8 cellular contexts compared by ENCODE assay signal in the genomic region with DNA sequence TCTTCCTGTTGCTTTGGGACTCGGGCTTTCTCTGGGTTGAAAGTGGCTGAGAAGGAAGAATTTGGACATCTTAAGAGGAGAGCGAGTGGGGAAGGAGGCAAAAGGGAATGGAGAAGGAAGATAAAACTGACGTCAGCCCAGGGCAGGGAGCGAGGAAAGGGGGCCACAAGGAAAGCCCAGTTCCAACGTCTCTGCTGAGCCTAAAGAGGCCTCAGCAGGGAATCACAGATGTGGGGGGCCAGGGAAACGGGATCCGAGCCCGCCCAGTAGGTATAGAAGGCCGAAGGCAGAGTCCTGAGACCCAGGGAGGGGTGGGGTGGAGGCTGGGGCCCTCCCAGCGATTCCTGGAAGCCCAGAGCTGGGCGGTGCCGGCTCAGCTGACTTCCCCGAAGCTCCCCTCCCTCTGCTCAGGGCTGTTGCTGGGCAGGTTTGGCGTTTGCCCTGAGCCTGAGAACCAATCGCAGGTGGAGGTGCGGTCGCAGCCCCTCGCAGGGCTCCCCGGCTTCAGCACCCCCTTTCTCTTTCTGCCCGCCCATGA. TPM values are rescaled to one million over a fixed set of nuclear protein-coding genes. Genes with fewer than 3 reads are reported as not detected.
DNase-seq lines count a peak whose midpoint lies in the region; ATAC-seq and TF ChIP-seq lines count a peak whose summit lies in the region.

No MANE protein-coding gene starts in this region.

- TF ChIP-seq CTCF in MM.1S (IDR thresholded peaks at IDR 0.05; ENCODE audit: low read length) (no peak), adrenal gland (IDR thresholded peaks at IDR 0.05) (no peak), heart right ventricle (IDR thresholded peaks at IDR 0.05) (no peak), upper lobe of right lung (IDR thresholded peaks at IDR 0.05) (no peak)

- H3K4me2 ChIP-seq in MM.1S (ENCODE audit: low read depth, low read length), result peak overlapping the region; percentile 95

- no peaks in the 10 kb centered on the region for H3K9me3 ChIP-seq in MM.1S (replicated peaks; ENCODE audit: insufficient read depth, low read length)
- H3K9me3 ChIP-seq in adrenal gland (replicated peaks in 1 of 3), result no peaks in the 10 kb centered on the region
- no peaks in the 10 kb centered on the region for H3K9me3 ChIP-seq in heart right ventricle
- no peaks in the 10 kb centered on the region for H3K9me3 ChIP-seq in upper lobe of right lung

- intact Hi-C loops in adrenal gland (cut with DNase I), result loop anchor here in 1 of 2 donors (5.0 kb wide), 1 partner anchor 60 kb away; no protein-coding TSS in a partner anchor
- intact Hi-C loops in heart right ventricle (cut with DNase I), result loop anchor here (1.0 to 10.0 kb wide), 16 partner anchors 15 to 253 kb away; partner anchors contain the start of genes MCL1 (in 4 of the 10), ENSA (in 2 of the 10), GOLPH3L (in 2 of the 10) and CTSK (in 1 of the 10)
- intact Hi-C loops in posterior cingulate gyrus (cut with DNase I), result loop anchor here (2.0 kb wide), 1 partner anchor 59 kb away; no protein-coding TSS in a partner anchor
- intact Hi-C loops in upper lobe of right lung (cut with DNase I), result no loop called here

- POLR2A ChIA-PET in T-cell (lab: Charles Lee), result interaction anchor here (0.6 to 7.2 kb wide), 7 partner anchors 9 to 68 kb away, joined by 3 to 255 read pairs (median 10); partner anchors contain the start of genes MCL1 (in 2 of the 2) and ENSA (in 1 of the 2)

- no peaks in the 10 kb centered on the region for H3K36me3 ChIP-seq in MM.1S (replicated peaks; ENCODE audit: insufficient read depth, low read length)
- H3K36me3 ChIP-seq in adrenal gland (replicated peaks in 1 of 2), result no peaks in the 10 kb centered on the region
- peaks cover 0 to 21% (median 0%) of the 10 kb centered on the region in 9 donors for H3K36me3 ChIP-seq in heart right ventricle
- H3K36me3 ChIP-seq in upper lobe of right lung, result peaks cover under 1% of the 10 kb centered on the region

- no peaks in the 10 kb centered on the region for H3K9me2 ChIP-seq in MM.1S (replicated peaks; ENCODE audit: insufficient read depth, low read length)

- H3K79me2 ChIP-seq in MM.1S (ENCODE audit: low read length), result peaks cover 16% of the 10 kb centered on the region

- H3K9me3 Mint-ChIP-seq in T-cell, result no peaks in the 10 kb centered on the region

- H3K27ac ChIP-seq in MM.1S (ENCODE audit: low read length) (peak overlapping the region; percentile 95), adrenal gland (peak overlapping the region; percentile 96 to 100 (median 100)), heart right ventricle (peak overlapping the region; percentile 91 to 100 (median 100)), upper lobe of right lung (peak overlapping the region; percentile 100)

- H3K4me3 ChIP-seq in MM.1S (ENCODE audit: low read length) (peak overlapping the region; percentile 73), adrenal gland (peak overlapping the region in 3 of 4 donors; percentile 16 to 72 (median 27)), heart right ventricle (peak overlapping the region; percentile 43 to 64 (median 58)), upper lobe of right lung (peak overlapping the region; percentile 66)

- 0 to 1% (median 1%) methylated on average over 9 to 20 of the region's 20 CpGs for WGBS in adrenal gland, 4 donors
- WGBS in heart right ventricle, 2 donors, result 0 to 1% methylated on average over 19 to 20 of the region's 20 CpGs

- H3K9ac ChIP-seq in MM.1S (ENCODE audit: low read length), result peak overlapping the region; percentile 84

- H3K36me3 Mint-ChIP-seq in T-cell, result no peaks in the 10 kb centered on the region

- H2AFZ ChIP-seq in MM.1S (ENCODE audit: low read length), result peak overlapping the region; percentile 49

- ATAC-seq in GM21576 (IDR thresholded peaks at IDR 0.05; ENCODE audit: unreplicated experiment), result peak; percentile 39
- peak; percentile 46 to 55 (median 52) for ATAC-seq in T-cell (replicated peaks in 1 of 4)
- peak; percentile 80 to 91 (median 88) for ATAC-seq in heart right ventricle
- ATAC-seq in upper lobe of right lung, result peak; percentile 81

- peaks cover 59 to 70% (median 60%) of the 10 kb centered on the region in 3 donors for H3K4me1 Mint-ChIP-seq in T-cell

- H3K27ac Mint-ChIP-seq in T-cell, result peak overlapping the region; percentile 100

- no peaks in the 10 kb centered on the region for H3K27me3 Mint-ChIP-seq in T-cell

- H3K4me3 Mint-ChIP-seq in T-cell, result peak overlapping the region; percentile 91 to 99 (median 95)

- peaks cover 68% of the 10 kb centered on the region for H3F3A ChIP-seq in MM.1S (ENCODE audit: insufficient read depth, low read length)

- CTCF ChIA-PET in T-cell (lab: Charles Lee), result interaction anchor here (0.5 to 7.3 kb wide), 7 partner anchors 14 to 135 kb away, joined by 4 to 170 read pairs (median 21); partner anchors contain the start of genes MCL1 (in 2 of the 2) and ENSA (in 1 of the 2)

- H3K4me1 ChIP-seq in MM.1S (ENCODE audit: low read length) (peaks cover 58% of the 10 kb centered on the region), adrenal gland (replicated peaks in 1 of 2) (peaks cover 56 to 74% of the 10 kb centered on the region in 2 donors), heart right ventricle (peaks cover 49 to 86% (median 77%) of the 10 kb centered on the region in 9 donors), upper lobe of right lung (peaks cover 73% of the 10 kb centered on the region)

- no peaks in the 10 kb centered on the region for H3K27me3 ChIP-seq in MM.1S (replicated peaks; ENCODE audit: insufficient read depth, low read length)
- H3K27me3 ChIP-seq in adrenal gland, result no peaks in the 10 kb centered on the region
- H3K27me3 ChIP-seq in heart right ventricle, result no peaks in the 10 kb centered on the region
- no peaks in the 10 kb centered on the region for H3K27me3 ChIP-seq in upper lobe of right lung

- no peaks in the 10 kb centered on the region for H4K20me1 ChIP-seq in MM.1S (ENCODE audit: insufficient read depth, low read length)

- peak in 1 of 2 donors; percentile 47 for TF ChIP-seq POLR2A in adrenal gland (IDR thresholded peaks at IDR 0.05)

- DNase-seq in DMS114 treated with DMSO at 0.1 percent for 48 hours (lab: John Stamatoyannopoulos, UW; ENCODE audit: unreplicated experiment), result peak; percentile 79
- DNase-seq in MM.1S, result peak; percentile 95
- peak in 33 of 34 experiments; percentile 66 to 91 (median 83) for DNase-seq in T-cell
- DNase-seq in adrenal gland, result peak; percentile 94 to 97 (median 97)
- peak; percentile 94 to 95 for DNase-seq in heart right ventricle
- peak in 9 of 10 donors; percentile 57 to 95 (median 75) for DNase-seq in posterior cingulate gyrus
- peak; percentile 97 for DNase-seq in upper lobe of right lung

RNA-seq across cellular contexts. Expression of gene ADAMTSL4, which starts 12.7 kb away (rescaled TPM):
- total RNA-seq in T-cell, result under 1 TPM; 0.26 to 0.66 (median 0.49) TPM
- total RNA-seq in adrenal gland, result 10 to 100 TPM in 4 of 8 donors, 1 to 10 TPM in 4; 4.5 to 34.4 (median 9.2) TPM
- polyA plus RNA-seq in adrenal gland, result 10 to 100 TPM in 2 of 3 donors, 1 to 10 TPM in 1; 1.7 to 31.4 (median 31.1) TPM
- 10 to 100 TPM; 22.2 to 86.5 (median 40.7) TPM for total RNA-seq in heart right ventricle
- polyA plus RNA-seq in heart right ventricle, result 10 to 100 TPM; 46.6 to 71.4 TPM
- 99.2 TPM for total RNA-seq in upper lobe of right lung

RNA-seq across cellular contexts. Expression of gene MCL1, which starts 17.5 kb away (rescaled TPM):
- total RNA-seq in T-cell, result 100 to 1,000 TPM; 478 to 731 (median 517) TPM
- 100 to 1,000 TPM; 146 to 299 (median 207) TPM for total RNA-seq in adrenal gland
- 100 to 1,000 TPM in 1 of 3 donors, 10 to 100 TPM in 2; 57.4 to 187 (median 90.5) TPM for polyA plus RNA-seq in adrenal gland
- total RNA-seq in heart right ventricle, result 100 to 1,000 TPM in 8 of 10 donors, 10 to 100 TPM in 2; 76.4 to 155 (median 122) TPM
- polyA plus RNA-seq in heart right ventricle, result 10 to 100 TPM; 54.3 to 77.7 TPM
- 325 TPM for total RNA-seq in upper lobe of right lung

RNA-seq across cellular contexts. Expression of gene FALEC, which starts 46.3 kb away (rescaled TPM):
- total RNA-seq in T-cell, result under 1 TPM in 3 of 5 donors, not detected in 2; 0.49 to 0.85 (median 0.73) TPM
- total RNA-seq in adrenal gland, result under 1 TPM in 1 of 8 donors, not detected in 7; 0.61 TPM
- under 1 TPM in 1 of 3 donors, not detected in 2; 0.40 TPM for polyA plus RNA-seq in adrenal gland
- total RNA-seq in heart right ventricle, result under 1 TPM in 2 of 10 donors, not detected in 8; 0.46 to 0.60 TPM
- polyA plus RNA-seq in heart right ventricle, result not detected
- 1.0 TPM for total RNA-seq in upper lobe of right lung

RNA-seq across cellular contexts. Expression of gene ECM1, which starts 54.0 kb away (rescaled TPM):
- total RNA-seq in T-cell, result 1 to 10 TPM in 3 of 5 donors, under 1 TPM in 2; 0.25 to 2.9 (median 1.2) TPM
- 10 to 100 TPM; 14.0 to 63.0 (median 25.0) TPM for total RNA-seq in adrenal gland
- 10 to 100 TPM; 22.2 to 54.4 (median 44.4) TPM for polyA plus RNA-seq in adrenal gland
- 10 to 100 TPM in 8 of 10 donors, 1 to 10 TPM in 2; 5.8 to 26.3 (median 12.8) TPM for total RNA-seq in heart right ventricle
- 10 to 100 TPM; 24.7 to 28.2 TPM for polyA plus RNA-seq in heart right ventricle
- total RNA-seq in upper lobe of right lung, result 15.5 TPM

Comparison
In these comparisons a context has a peak if more than half of its experiments do, and no peak if none do; other contexts are left out.
1. Peak in every context shown above with its lines: DNase-seq, ATAC-seq, H3K4me3 ChIP-seq and H3K27ac ChIP-seq.